Comparison of ENCODE assay signal across 17 cellular contexts in genomic region chr10:23535381-23535780, GRCh38.
DNase-seq lines count a peak whose midpoint lies in the region; ATAC-seq and TF ChIP-seq lines count a peak whose summit lies in the region.
"Had no signal": no experiment of that assay in that cellular context is flagged by ENCODE, and none has a peak within 500 bp of the region (broad histone marks: within the 10 kb centered on the region; RNA-seq: fewer than 3 reads in every experiment).

No MANE protein-coding gene starts in this region.

- H3K9me3 Mint-ChIP-seq in activated T-cell treated with anti-CD3 and anti-CD28 coated beads, Interleukin-2, amount 50 U/mL, for 4 hours: no peaks in the 10 kb centered on the region
- H3K9me3 Mint-ChIP-seq: stimulated activated effector memory CD8-positive, alpha-beta T cell treated with anti-CD3 and anti-CD28 coated beads, Interleukin-12 subunit alpha, Interleukin-12 subunit beta, amount 100 ng/mL, for 72 hours had no signal

- H2AFZ ChIP-seq in DND-41 (ENCODE audit: low read depth, low read length) (no peak overlapping the region), OCI-LY1 (ENCODE audit: low read length) (no peak overlapping the region)

- peaks cover 6% of the 10 kb centered on the region for H3K4me1 ChIP-seq in A673 (ENCODE audit: insufficient read depth, low read length, poor library complexity, severe bottlenecking)
- H3K4me1 ChIP-seq in DND-41 (ENCODE audit: insufficient read depth, low read length): peaks cover 42% of the 10 kb centered on the region
- peaks cover 2% of the 10 kb centered on the region for H3K4me1 ChIP-seq in OCI-LY1 (ENCODE audit: insufficient read depth, low read length, severe bottlenecking)
- H3K4me1 ChIP-seq in HAP-1: no peaks in the 10 kb centered on the region
- peaks cover 0 to 5% (median 0%) of the 10 kb centered on the region in 4 donors for H3K4me1 ChIP-seq in transverse colon
- H3K4me1 ChIP-seq: uterus had no signal

- H3K9ac ChIP-seq in DND-41 (ENCODE audit: low read depth, low read length): no peak overlapping the region
- H3K9ac ChIP-seq in OCI-LY1 (ENCODE audit: low read length): no peak overlapping the region

- no peak overlapping the region for H3K4me3 Mint-ChIP-seq in activated T-cell treated with anti-CD3 and anti-CD28 coated beads, Interleukin-2, amount 50 U/mL, for 4 hours
- H3K4me3 Mint-ChIP-seq: stimulated activated effector memory CD8-positive, alpha-beta T cell treated with anti-CD3 and anti-CD28 coated beads, Interleukin-12 subunit alpha, Interleukin-12 subunit beta, amount 100 ng/mL, for 72 hours had no signal

- no peaks in the 10 kb centered on the region for H3K9me3 ChIP-seq in A673 (ENCODE audit: low read depth, low read length, poor library complexity, severe bottlenecking)
- H3K9me3 ChIP-seq in DND-41 (ENCODE audit: insufficient read depth, low read length, severe bottlenecking): no peaks in the 10 kb centered on the region
- no peaks in the 10 kb centered on the region for H3K9me3 ChIP-seq in OCI-LY1 (ENCODE audit: low read length)
- H3K9me3 ChIP-seq in HAP-1: no peaks in the 10 kb centered on the region
- H3K9me3 ChIP-seq in transverse colon: no peaks in the 10 kb centered on the region
- H3K9me3 ChIP-seq: uterus had no signal

- peaks cover 31% of the 10 kb centered on the region for H3K4me1 Mint-ChIP-seq in activated T-cell treated with anti-CD3 and anti-CD28 coated beads, Interleukin-2, amount 50 U/mL, for 4 hours (ENCODE audit: low read depth)

- ATAC-seq in DND-41 (ENCODE audit: insufficient read depth, low read depth) (no peak), GM21529 (IDR thresholded peaks at IDR 0.05; ENCODE audit: unreplicated experiment) (no peak)
- ATAC-seq in activated T-cell treated with anti-CD3 and anti-CD28 coated beads, Interleukin-2, amount 50 U/mL, for 4 hours: no peak
- ATAC-seq: left cardiac atrium; Panc1; stimulated activated effector memory CD8-positive, alpha-beta T cell treated with anti-CD3 and anti-CD28 coated beads, Interleukin-12 subunit alpha, Interleukin-12 subunit beta, amount 100 ng/mL, for 72 hours had no signal

- H3K4me2 ChIP-seq in DND-41 (ENCODE audit: insufficient read depth, low read length) (no peak overlapping the region), OCI-LY1 (ENCODE audit: low read length) (no peak overlapping the region)

- no peak for TF ChIP-seq EP300 in transverse colon (IDR thresholded peaks at IDR 0.05; ENCODE audit: low read depth)

- intact Hi-C loops in A673 (cut with micrococcal nuclease; ENCODE audit: unreplicated experiment) (loop anchor here (5.0 kb wide), 1 partner anchor 157 kb away; no protein-coding TSS in a partner anchor), transverse colon (cut with DNase I; ENCODE audit: low total_unique reads) (no loop called here)

- H3K4me3 ChIP-seq in A673 (ENCODE audit: low read depth, low read length, poor library complexity, severe bottlenecking): no peak overlapping the region
- H3K4me3 ChIP-seq in DND-41 (ENCODE audit: low read depth in 1 of 2, low read length in 2 of 2): no peak overlapping the region
- no peak overlapping the region for H3K4me3 ChIP-seq in OCI-LY1 (ENCODE audit: low read depth, low read length, poor library complexity, severe bottlenecking)
- H3K4me3 ChIP-seq in epithelial cell of esophagus (ENCODE audit: low read length): no peak overlapping the region
- no peak overlapping the region for H3K4me3 ChIP-seq in HAP-1
- H3K4me3 ChIP-seq in transverse colon: no peak overlapping the region
- H3K4me3 ChIP-seq: dorsolateral prefrontal cortex, uterus had no signal

- WGBS in transverse colon (ENCODE audit: low coverage in 1 of 2), 2 donors: 81% methylated on average over 1 of the region's 1 CpG; no CpG with 5 or more reads in 1 of the 2 donors

- peaks cover 5% of the 10 kb centered on the region for H3K27me3 Mint-ChIP-seq in activated T-cell treated with anti-CD3 and anti-CD28 coated beads, Interleukin-2, amount 50 U/mL, for 4 hours (ENCODE audit: low read depth)

- H3K79me2 ChIP-seq in DND-41 (ENCODE audit: insufficient read depth, low read length) (no peaks in the 10 kb centered on the region), OCI-LY1 (ENCODE audit: insufficient read depth, low read length) (no peaks in the 10 kb centered on the region)

- H3K36me3 Mint-ChIP-seq in activated T-cell treated with anti-CD3 and anti-CD28 coated beads, Interleukin-2, amount 50 U/mL, for 4 hours (ENCODE audit: insufficient read depth): no peaks in the 10 kb centered on the region
- H3K36me3 Mint-ChIP-seq: stimulated activated effector memory CD8-positive, alpha-beta T cell treated with anti-CD3 and anti-CD28 coated beads, Interleukin-12 subunit alpha, Interleukin-12 subunit beta, amount 100 ng/mL, for 72 hours had no signal

- H3K27ac ChIP-seq in A673 (ENCODE audit: low read depth, low read length, poor library complexity, severe bottlenecking): no peak overlapping the region
- H3K27ac ChIP-seq in DND-41 (ENCODE audit: low read length): no peak overlapping the region
- no peak overlapping the region for H3K27ac ChIP-seq in OCI-LY1 (ENCODE audit: low read depth, low read length, poor library complexity, severe bottlenecking)
- H3K27ac ChIP-seq in transverse colon: no peak overlapping the region
- H3K27ac ChIP-seq: dorsolateral prefrontal cortex, uterus, WERI-Rb-1 had no signal

- H4K20me1 ChIP-seq in DND-41 (ENCODE audit: insufficient read depth, low read length): no peaks in the 10 kb centered on the region
- no peaks in the 10 kb centered on the region for H4K20me1 ChIP-seq in OCI-LY1 (ENCODE audit: insufficient read depth, low read length)

- H3K27me3 ChIP-seq in A673 (replicated peaks; ENCODE audit: insufficient read depth, low read depth, low read length, poor library complexity) (no peaks in the 10 kb centered on the region), DND-41 (ENCODE audit: insufficient read depth, low read length, poor library complexity) (no peaks in the 10 kb centered on the region), OCI-LY1 (ENCODE audit: insufficient read depth, low read length) (no peaks in the 10 kb centered on the region), HAP-1 (ENCODE audit: low read depth) (no peaks in the 10 kb centered on the region), transverse colon (no peaks in the 10 kb centered on the region)
- H3K27me3 ChIP-seq: uterus had no signal

- no peak for TF ChIP-seq POLR2A in transverse colon (IDR thresholded peaks at IDR 0.05)

- no TSS peak for BruUV-seq in A673 (replicated peaks; lab: Mats Ljungman, UMichigan)

- in situ Hi-C loops in HAP-1 (cut with MboI; ENCODE audit: low sequenced_read_pairs): loop anchor here (25.0 kb wide), 2 partner anchors 223 to 373 kb away; no protein-coding TSS in a partner anchor
- in situ Hi-C loops in transverse colon (cut with MboI; ENCODE audit: low pct_ligation_motif_present in 1 of 4, low pct_unique_long_range_greater_than_20kb in 1 of 4, low sequenced_read_pairs in 3 of 4): loop anchor here in 2 of 4 donors (25.0 kb wide), 2 partner anchors 373 to 398 kb away; no protein-coding TSS in a partner anchor

- peak; percentile 51; the same call in 1 of the 2 replicates for TF ChIP-seq CTCF in A673 (conservative IDR thresholded peaks at IDR 0.05; ENCODE audit: low read depth, low read length)
- peak; percentile 32 for TF ChIP-seq CTCF in DND-41 (IDR thresholded peaks at IDR 0.05; ENCODE audit: borderline replicate concordance, extremely low read depth, low read length, poor library complexity, severe bottlenecking)
- TF ChIP-seq CTCF in OCI-LY1 (IDR thresholded peaks at IDR 0.05; ENCODE audit: low read length): peak; percentile 5; the same call in 1 of the 2 replicates
- TF ChIP-seq CTCF in epithelial cell of esophagus (IDR thresholded peaks at IDR 0.05; ENCODE audit: insufficient read depth, low read depth, low read length, missing control alignments): peak; percentile 24
- no peak for TF ChIP-seq CTCF in transverse colon (IDR thresholded peaks at IDR 0.05)

- DNase-seq in A673 (ENCODE audit: low spot score) (peak; percentile 58), DND-41 (no peak), epithelial cell of esophagus (ENCODE audit: low read depth) (no peak), HAP-1 (ENCODE audit: low spot score in 2 of 2) (no peak), transverse colon (no peak)
- no peak for DNase-seq in activated T-cell treated with anti-CD3 and anti-CD28 coated beads, Interleukin-2, amount 50 U/mL, for 4 hours
- DNase-seq: activated gamma-delta T cell, dorsolateral prefrontal cortex, hippocampal formation, left cardiac atrium, NCI-H187 treated with DMSO at 0.1 percent for 48 hours, uterus, WERI-Rb-1 had no signal

- POLR2A ChIA-PET in A673 (lab: Charles Lee; ENCODE audit: low non-redundant PET): no interaction called here

- no peaks in the 10 kb centered on the region for H3K36me3 ChIP-seq in A673 (ENCODE audit: insufficient read depth, low read length, poor library complexity, severe bottlenecking)
- no peaks in the 10 kb centered on the region for H3K36me3 ChIP-seq in DND-41 (ENCODE audit: insufficient read depth, low read length)
- H3K36me3 ChIP-seq in OCI-LY1 (ENCODE audit: insufficient read depth, low read length): no peaks in the 10 kb centered on the region
- H3K36me3 ChIP-seq in HAP-1 (replicated peaks): no peaks in the 10 kb centered on the region
- no peaks in the 10 kb centered on the region for H3K36me3 ChIP-seq in transverse colon
- H3K36me3 ChIP-seq: uterus, WERI-Rb-1 had no signal

- no peaks in the 10 kb centered on the region for H3K9me2 ChIP-seq in OCI-LY1 (ENCODE audit: low read depth, low read length)

- CTCF ChIA-PET in A673 (lab: Charles Lee): interaction anchor here (0.6 kb wide), 2 partner anchors 91 to 776 kb away, joined by 4 to 10 read pairs; no protein-coding TSS in a partner anchor

- no peaks in the 10 kb centered on the region for H3F3A ChIP-seq in OCI-LY1 (ENCODE audit: insufficient read depth, low read length)

Comparison
In these comparisons a context has a peak if more than half of its experiments do, and no peak if none do; other contexts are left out.
1. CTCF ChIP-seq: peak in A673 (single experiment), DND-41 (single experiment), OCI-LY1 (single experiment) and epithelial cell of esophagus (single experiment); none in transverse colon (0 of 5).